ENCODE assay signal across 13 cellular contexts in genomic region chr1:155326020-155326526, GRCh38. TPM values are rescaled to one million over a fixed set of nuclear protein-coding genes. Genes with fewer than 3 reads are reported as not detected.
DNase-seq lines count a peak whose midpoint lies in the region; ATAC-seq and TF ChIP-seq lines count a peak whose summit lies in the region.
"Had no signal": no experiment of that assay in that cellular context is flagged by ENCODE, and none has a peak within 500 bp of the region (broad histone marks: within the 10 kb centered on the region; RNA-seq: fewer than 3 reads in every experiment).

No MANE protein-coding gene starts in this region.

- no peak overlapping the region for H3K27ac Mint-ChIP-seq in activated T-cell treated with anti-CD3 and anti-CD28 coated beads, Interleukin-2, amount 50 U/mL, for 72 hours
- peak overlapping the region; percentile 9 for H3K27ac Mint-ChIP-seq in activated CD4-positive, alpha-beta memory T cell treated with anti-CD3 and anti-CD28 coated beads, Interleukin-2, amount 10 ng/mL, durations not matched to agents 7 days and 5 days
- H3K27ac Mint-ChIP-seq in type B pancreatic cell = peak overlapping the region; percentile 55

- H3K27me3 Mint-ChIP-seq in activated T-cell treated with anti-CD3 and anti-CD28 coated beads, Interleukin-2, amount 50 U/mL, for 72 hours (ENCODE audit: low read depth) = no peaks in the 10 kb centered on the region
- H3K27me3 Mint-ChIP-seq in activated CD4-positive, alpha-beta memory T cell treated with anti-CD3 and anti-CD28 coated beads, Interleukin-2, amount 10 ng/mL, durations not matched to agents 7 days and 5 days = no peaks in the 10 kb centered on the region
- no peaks in the 10 kb centered on the region for H3K27me3 Mint-ChIP-seq in type B pancreatic cell

- DNase-seq in activated T-cell treated with anti-CD3 and anti-CD28 coated beads, Interleukin-2, amount 50 U/mL, for 72 hours = no peak
- no peak for DNase-seq in activated T-cell treated with anti-CD3 and anti-CD28 coated beads, Interleukin-2, amount 50 U/mL, for 48 hours
- DNase-seq in activated CD4-positive, alpha-beta memory T cell treated with anti-CD3 and anti-CD28 coated beads, Interleukin-2, amount 10 ng/mL, durations not matched to agents 7 days and 5 days = no peak
- DNase-seq in type B pancreatic cell (ENCODE audit: extremely low spot score, unreplicated experiment) (no peak), superior temporal gyrus (ENCODE audit: extremely low spot score) (no peak), left ventricle myocardium superior (no peak), COR-L47 (lab: John Stamatoyannopoulos, UW) (no peak)
- DNase-seq: KBM-7; NCI-H446; stimulated activated CD4-positive, alpha-beta T cell treated with anti-CD3 and anti-CD28 coated beads, Interleukin-2, amount 100 ng/mL, for 48 hours; transverse colon had no signal

- H3K36me3 Mint-ChIP-seq in activated T-cell treated with anti-CD3 and anti-CD28 coated beads, Interleukin-2, amount 50 U/mL, for 72 hours (ENCODE audit: insufficient read depth in 2 of 2) = peaks cover 4 to 6% of the 10 kb centered on the region in 2 donors
- peaks cover 17% of the 10 kb centered on the region for H3K36me3 Mint-ChIP-seq in activated CD4-positive, alpha-beta memory T cell treated with anti-CD3 and anti-CD28 coated beads, Interleukin-2, amount 10 ng/mL, durations not matched to agents 7 days and 5 days (ENCODE audit: low read depth)
- H3K36me3 Mint-ChIP-seq in type B pancreatic cell = peaks cover 7% of the 10 kb centered on the region

- TF ChIP-seq CTCF in type B pancreatic cell (conservative IDR thresholded peaks at IDR 0.05) = no peak

- CTCF ChIA-PET in activated CD4-positive, alpha-beta memory T cell treated with anti-CD3 and anti-CD28 coated beads, Interleukin-2, amount 10 ng/mL, durations not matched to agents 7 days and 5 days (lab: Charles Lee) = interaction anchor here (0.7 kb wide), 1 partner anchor 10 kb away, joined by 3 read pairs; no protein-coding TSS in a partner anchor

- H3K4me1 Mint-ChIP-seq in activated T-cell treated with anti-CD3 and anti-CD28 coated beads, Interleukin-2, amount 50 U/mL, for 72 hours (ENCODE audit: low read depth) = peaks cover 26% of the 10 kb centered on the region
- peaks cover 33% of the 10 kb centered on the region for H3K4me1 Mint-ChIP-seq in activated CD4-positive, alpha-beta memory T cell treated with anti-CD3 and anti-CD28 coated beads, Interleukin-2, amount 10 ng/mL, durations not matched to agents 7 days and 5 days
- H3K4me1 Mint-ChIP-seq in type B pancreatic cell (ENCODE audit: unreplicated experiment) = peaks cover 20% of the 10 kb centered on the region

- peak overlapping the region; percentile 99; the same call in 1 of the 2 replicates for H3K4me3 ChIP-seq in iPS-18c (ENCODE audit: insufficient read depth, low read depth, low read length)

- no peaks in the 10 kb centered on the region for H3K9me3 ChIP-seq in iPS-18c (ENCODE audit: control insufficient read depth, insufficient read depth, low read length)
- H3K9me3 ChIP-seq: heart left ventricle, transverse colon had no signal

- intact Hi-C loops in left ventricle myocardium superior (cut with micrococcal nuclease) = loop anchor here (10.0 kb wide), 1 partner anchor 51 kb away; the partner anchor contains the start of genes CLK2 and HCN3

- peak overlapping the region; percentile 26 to 84 for H3K4me3 Mint-ChIP-seq in activated T-cell treated with anti-CD3 and anti-CD28 coated beads, Interleukin-2, amount 50 U/mL, for 72 hours
- H3K4me3 Mint-ChIP-seq in activated CD4-positive, alpha-beta memory T cell treated with anti-CD3 and anti-CD28 coated beads, Interleukin-2, amount 10 ng/mL, durations not matched to agents 7 days and 5 days = peak overlapping the region; percentile 85
- peak overlapping the region; percentile 81 for H3K4me3 Mint-ChIP-seq in type B pancreatic cell

- POLR2A ChIA-PET in activated CD4-positive, alpha-beta memory T cell treated with anti-CD3 and anti-CD28 coated beads, Interleukin-2, amount 10 ng/mL, durations not matched to agents 7 days and 5 days (lab: Charles Lee) = interaction anchor here (1.2 to 1.6 kb wide), 2 partner anchors 82 to 237 kb away, joined by 3 read pairs; partner anchors contain the start of gene ASH1L

- H3K9me3 Mint-ChIP-seq in activated T-cell treated with anti-CD3 and anti-CD28 coated beads, Interleukin-2, amount 50 U/mL, for 72 hours = no peaks in the 10 kb centered on the region
- H3K9me3 Mint-ChIP-seq in activated CD4-positive, alpha-beta memory T cell treated with anti-CD3 and anti-CD28 coated beads, Interleukin-2, amount 10 ng/mL, durations not matched to agents 7 days and 5 days = no peaks in the 10 kb centered on the region
- no peaks in the 10 kb centered on the region for H3K9me3 Mint-ChIP-seq in type B pancreatic cell

- no peak for ATAC-seq in activated T-cell treated with anti-CD3 and anti-CD28 coated beads, Interleukin-2, amount 50 U/mL, for 72 hours (replicated peaks in 1 of 2)
- no peak for ATAC-seq in left ventricle myocardium superior
- ATAC-seq: heart left ventricle had no signal

RNA-seq across cellular contexts. Expression of gene RUSC1, which starts 5.4 kb away (rescaled TPM):
- total RNA-seq in activated T-cell treated with anti-CD3 and anti-CD28 coated beads, Interleukin-2, amount 50 U/mL, for 72 hours = 10 to 100 TPM; 20.5 to 26.8 TPM
- 10 to 100 TPM; 24.6 to 26.2 TPM for total RNA-seq in activated CD4-positive, alpha-beta memory T cell treated with anti-CD3 and anti-CD28 coated beads, Interleukin-2, amount 10 ng/mL, durations not matched to agents 7 days and 5 days
- total RNA-seq in type B pancreatic cell (ENCODE audit: low replicate concordance) = 30.3 and 39.1 TPM in 2 replicates
- 22.0 TPM for total RNA-seq in left ventricle myocardium superior

RNA-seq across cellular contexts. Expression of gene FDPS, which starts 17.4 kb away (rescaled TPM):
- total RNA-seq in activated T-cell treated with anti-CD3 and anti-CD28 coated beads, Interleukin-2, amount 50 U/mL, for 72 hours = 100 to 1,000 TPM; 182 to 184 TPM
- total RNA-seq in activated CD4-positive, alpha-beta memory T cell treated with anti-CD3 and anti-CD28 coated beads, Interleukin-2, amount 10 ng/mL, durations not matched to agents 7 days and 5 days = 100 to 1,000 TPM; 350 to 352 TPM
- total RNA-seq in type B pancreatic cell (ENCODE audit: low replicate concordance) (183 and 187 TPM in 2 replicates), left ventricle myocardium superior (78.4 TPM)

RNA-seq across cellular contexts. Expression of gene PKLR, which starts 24.8 kb away (rescaled TPM):
- not detected for total RNA-seq in activated T-cell treated with anti-CD3 and anti-CD28 coated beads, Interleukin-2, amount 50 U/mL, for 72 hours
- not detected for total RNA-seq in activated CD4-positive, alpha-beta memory T cell treated with anti-CD3 and anti-CD28 coated beads, Interleukin-2, amount 10 ng/mL, durations not matched to agents 7 days and 5 days
- total RNA-seq in type B pancreatic cell (ENCODE audit: low replicate concordance) (1.0 and 2.4 TPM in 2 replicates), left ventricle myocardium superior (not detected)

RNA-seq across cellular contexts. Expression of gene HCN3, which starts 48.8 kb away (rescaled TPM):
- total RNA-seq in activated T-cell treated with anti-CD3 and anti-CD28 coated beads, Interleukin-2, amount 50 U/mL, for 72 hours = 1 to 10 TPM; 3.6 to 4.1 TPM
- total RNA-seq in activated CD4-positive, alpha-beta memory T cell treated with anti-CD3 and anti-CD28 coated beads, Interleukin-2, amount 10 ng/mL, durations not matched to agents 7 days and 5 days = 1 to 10 TPM; 3.7 to 4.9 TPM
- 9.5 and 10.6 TPM in 2 replicates for total RNA-seq in type B pancreatic cell (ENCODE audit: low replicate concordance)
- total RNA-seq in left ventricle myocardium superior = 1.5 TPM

RNA-seq across cellular contexts. Expression of gene CLK2, which starts 52.8 kb away (rescaled TPM):
- 10 to 100 TPM; 72.4 to 77.9 TPM for total RNA-seq in activated T-cell treated with anti-CD3 and anti-CD28 coated beads, Interleukin-2, amount 50 U/mL, for 72 hours
- 10 to 100 TPM; 78.0 to 82.0 TPM for total RNA-seq in activated CD4-positive, alpha-beta memory T cell treated with anti-CD3 and anti-CD28 coated beads, Interleukin-2, amount 10 ng/mL, durations not matched to agents 7 days and 5 days
- 61.5 and 96.8 TPM in 2 replicates for total RNA-seq in type B pancreatic cell (ENCODE audit: low replicate concordance)
- total RNA-seq in left ventricle myocardium superior = 18.9 TPM
